ENCODE assay signal across 8 cellular contexts in the genomic region with DNA sequence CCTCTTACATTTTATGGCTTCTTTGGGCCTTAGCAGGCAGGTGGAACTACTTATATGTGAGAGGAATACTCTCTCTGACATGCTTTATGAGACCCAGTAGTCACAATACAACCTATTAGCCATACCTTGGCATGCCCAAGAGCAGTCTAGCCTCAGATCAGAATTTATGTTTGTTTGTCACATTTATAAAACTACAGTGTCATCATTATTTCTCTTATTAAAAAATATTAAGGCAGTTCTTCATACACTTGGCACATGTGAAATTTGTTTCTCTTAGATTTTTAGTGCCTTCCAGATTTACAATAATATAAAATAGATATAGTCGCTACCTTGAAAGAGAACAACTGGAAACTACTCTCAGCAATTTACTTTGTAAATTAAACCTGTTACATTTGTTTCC.
"Had no signal": no experiment of that assay in that cellular context is flagged by ENCODE, and none has a peak within 500 bp of the region (broad histone marks: within the 10 kb centered on the region; RNA-seq: fewer than 3 reads in every experiment).

No MANE protein-coding gene starts in this region.

- H2AFZ ChIP-seq: GM23248 had no signal

- H3K4me3 ChIP-seq: GM23248, HAP-1 had no signal

- H3K36me3 ChIP-seq: HAP-1 had no signal

- H3K9ac ChIP-seq: GM23248 had no signal

- H3K27ac ChIP-seq: GM23248, HL-60 had no signal

- DNase-seq: GM23248, GOT3, H7, HFFc6, KG1 had no signal

- H3K9me3 ChIP-seq: HAP-1 had no signal

- ATAC-seq: HCT116 had no signal
